Comparison of ENCODE assay signal across 14 cellular contexts in the genomic region with DNA sequence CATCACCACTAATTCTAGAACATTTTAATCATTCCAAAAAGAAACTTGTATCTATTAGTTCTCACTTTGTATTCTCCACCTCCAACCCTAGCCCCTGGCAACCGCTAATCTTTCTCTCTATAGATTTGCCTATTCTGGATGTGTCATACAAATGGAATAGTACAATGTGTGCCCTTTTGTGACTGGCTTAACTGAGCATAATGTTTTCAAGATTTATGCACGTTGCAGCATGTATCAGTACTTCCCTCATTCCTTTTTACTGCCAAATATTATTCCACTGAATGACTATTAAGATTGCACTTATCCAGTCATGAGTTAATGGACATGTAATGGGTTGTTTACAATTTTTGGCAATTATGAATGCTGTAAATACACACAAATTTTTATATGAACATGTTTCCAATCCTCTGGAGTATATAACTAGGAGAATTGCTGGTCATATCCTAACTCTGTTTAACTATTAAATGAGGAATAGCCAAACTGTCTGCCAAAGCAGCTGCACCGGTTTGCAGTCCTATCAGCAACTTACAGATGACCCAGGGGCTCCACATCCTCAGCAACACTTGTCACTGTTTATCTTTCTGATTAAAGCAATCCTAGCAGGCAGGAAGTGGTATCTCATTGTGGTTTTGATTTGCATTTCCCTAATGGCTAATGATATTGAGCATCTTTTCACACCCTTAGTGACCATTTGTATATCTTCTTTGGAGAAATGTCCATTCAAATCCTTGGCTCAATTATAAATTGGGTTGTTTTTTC. TPM values are rescaled to one million over a fixed set of nuclear protein-coding genes. Genes with fewer than 3 reads are reported as not detected.
A peak's percentile ranks its signal among the peaks of the same experiment; 100 is the strongest.
DNase-seq lines count a peak whose midpoint lies in the region; ATAC-seq, FAIRE-seq and TF ChIP-seq lines count a peak whose summit lies in the region.
"Had no signal": no experiment of that assay in that cellular context is flagged by ENCODE, and none has a peak within 500 bp of the region (broad histone marks: within the 10 kb centered on the region; RNA-seq: fewer than 3 reads in every experiment).

No MANE protein-coding gene starts in this region.

- TF ChIP-seq POLR2A in endothelial cell of umbilical vein (IDR thresholded peaks at IDR 0.05; ENCODE audit: low read depth, low read length) = no peak
- TF ChIP-seq POLR2A in vagina (IDR thresholded peaks at IDR 0.05) = no peak

- no TSS peak for BruUV-seq in endothelial cell of umbilical vein (replicated peaks; lab: Mats Ljungman, UMichigan)

- DNase-seq in endothelial cell of umbilical vein (ENCODE audit: low read depth, low spot score) = peak; percentile 13
- DNase-seq in WTC11 (ENCODE audit: low spot score) = no peak
- no peak for DNase-seq in vagina (ENCODE audit: extremely low spot score in 2 of 2)
- no peak for DNase-seq in omental fat pad (ENCODE audit: low spot score)
- DNase-seq: midbrain; NCI-H1048; stimulated activated CD4-positive, alpha-beta T cell treated with anti-CD3 and anti-CD28 coated beads, Interleukin-4, amount 100 ng/mL, for 4 hours; T-cell had no signal

- no peak overlapping the region for H3K4me2 ChIP-seq in endothelial cell of umbilical vein (ENCODE audit: insufficient read depth, low read length)

- TF ChIP-seq CTCF in endothelial cell of umbilical vein (IDR thresholded peaks at IDR 0.05; ENCODE audit: extremely low read depth in 1 of 2, insufficient read depth in 1 of 2, low read depth in 1 of 2, low read length in 2 of 2) = no peak
- no peak for TF ChIP-seq CTCF in WTC11 (IDR thresholded peaks at IDR 0.05)
- TF ChIP-seq CTCF in vagina (IDR thresholded peaks at IDR 0.05) = no peak
- no peak for TF ChIP-seq CTCF in omental fat pad (IDR thresholded peaks at IDR 0.05)

- H3K4me3 Mint-ChIP-seq in WTC11 = no peak overlapping the region
- no peak overlapping the region for H3K4me3 Mint-ChIP-seq in stimulated activated memory B cell treated with anti-CD40 and anti-IgM and Interleukin-4, amounts not matched to agents 10 μg/mL and 1 μg/mL and 100 μg/mL, for 72 hours
- H3K4me3 Mint-ChIP-seq: T-cell had no signal

- no peaks in the 10 kb centered on the region for H3K9me1 ChIP-seq in endothelial cell of umbilical vein (replicated peaks; ENCODE audit: control insufficient read depth, extremely low read depth, insufficient read depth, low read length)

- peaks cover 8% of the 10 kb centered on the region for H3K36me3 Mint-ChIP-seq in WTC11
- peaks cover 6% of the 10 kb centered on the region for H3K36me3 Mint-ChIP-seq in stimulated activated memory B cell treated with anti-CD40 and anti-IgM and Interleukin-4, amounts not matched to agents 10 μg/mL and 1 μg/mL and 100 μg/mL, for 72 hours

- no peaks in the 10 kb centered on the region for H3K79me2 ChIP-seq in endothelial cell of umbilical vein (ENCODE audit: control insufficient read depth, insufficient read depth, low read length)

- CTCF ChIA-PET in endothelial cell of umbilical vein (lab: Charles Lee) = no interaction called here
- CTCF ChIA-PET in WTC11 (lab: Charles Lee) = no interaction called here

- intact Hi-C loops in endothelial cell of umbilical vein (cut with micrococcal nuclease) = no loop called here
- intact Hi-C loops in vagina (cut with DNase I) = no loop called here

- H3K27me3 ChIP-seq in endothelial cell of umbilical vein (ENCODE audit: control insufficient read depth in 2 of 2, insufficient read depth in 2 of 2, low read length in 2 of 2) (no peaks in the 10 kb centered on the region), vagina (no peaks in the 10 kb centered on the region)

- H3K9me3 ChIP-seq in endothelial cell of umbilical vein (replicated peaks; ENCODE audit: control insufficient read depth, insufficient read depth, low read length) (no peaks in the 10 kb centered on the region), vagina (peaks cover 5% of the 10 kb centered on the region)

- no peaks in the 10 kb centered on the region for H3K9me3 Mint-ChIP-seq in WTC11
- H3K9me3 Mint-ChIP-seq in stimulated activated memory B cell treated with anti-CD40 and anti-IgM and Interleukin-4, amounts not matched to agents 10 μg/mL and 1 μg/mL and 100 μg/mL, for 72 hours = no peaks in the 10 kb centered on the region
- H3K9me3 Mint-ChIP-seq: activated naive CD4-positive, alpha-beta T cell treated with anti-CD3 and anti-CD28 coated beads, Interleukin-2, amount 50 U/mL, for 72 hours had no signal

- dilution Hi-C loops in endothelial cell of umbilical vein (cut with MboI; ENCODE audit: extremely low pct_ligation_motif_present, low sequenced_read_pairs) = no loop called here

- no peak overlapping the region for H2AFZ ChIP-seq in endothelial cell of umbilical vein (ENCODE audit: low read depth, low read length)

- no peaks in the 10 kb centered on the region for H4K20me1 ChIP-seq in endothelial cell of umbilical vein (replicated peaks; ENCODE audit: control insufficient read depth, extremely low read depth, insufficient read depth, low read length)

- H3K27ac ChIP-seq in endothelial cell of umbilical vein (ENCODE audit: insufficient read depth, low read depth, low read length) = no peak overlapping the region
- no peak overlapping the region for H3K27ac ChIP-seq in vagina

- H3K4me3 ChIP-seq in endothelial cell of umbilical vein (replicated peaks in 1 of 3; ENCODE audit: insufficient read depth in 1 of 3, low read depth in 1 of 3, low read length in 3 of 3) (no peak overlapping the region), vagina (no peak overlapping the region)

- H3K4me1 Mint-ChIP-seq in WTC11 = peaks cover 28% of the 10 kb centered on the region
- peaks cover 10% of the 10 kb centered on the region for H3K4me1 Mint-ChIP-seq in stimulated activated memory B cell treated with anti-CD40 and anti-IgM and Interleukin-4, amounts not matched to agents 10 μg/mL and 1 μg/mL and 100 μg/mL, for 72 hours

- peaks cover 3% of the 10 kb centered on the region for H3K4me1 ChIP-seq in endothelial cell of umbilical vein (ENCODE audit: control insufficient read depth, extremely low read depth, insufficient read depth, low read length)
- H3K4me1 ChIP-seq in vagina = no peaks in the 10 kb centered on the region

- ATAC-seq in GM18519 (IDR thresholded peaks at IDR 0.05; ENCODE audit: low FRiP score, unreplicated experiment) (peak; percentile 80), GM21576 (IDR thresholded peaks at IDR 0.05; ENCODE audit: unreplicated experiment) (peak; percentile 75), HG03521 (IDR thresholded peaks at IDR 0.05; ENCODE audit: unreplicated experiment) (peak; percentile 87), WTC11 (no peak; the same call in 1 of the 2 replicates), omental fat pad (ENCODE audit: low FRiP score) (no peak)
- ATAC-seq in stimulated activated memory B cell treated with anti-CD40 and anti-IgM and Interleukin-4, amounts not matched to agents 10 μg/mL and 1 μg/mL and 100 μg/mL, for 72 hours = no peak
- ATAC-seq: activated naive CD4-positive, alpha-beta T cell treated with anti-CD3 and anti-CD28 coated beads, Interleukin-2, amount 50 U/mL, for 72 hours had no signal

- no peak overlapping the region for H3K9ac ChIP-seq in endothelial cell of umbilical vein (replicated peaks; ENCODE audit: extremely low read depth, insufficient read depth, low read length)

- no peak overlapping the region for H3K27ac Mint-ChIP-seq in WTC11
- H3K27ac Mint-ChIP-seq in stimulated activated memory B cell treated with anti-CD40 and anti-IgM and Interleukin-4, amounts not matched to agents 10 μg/mL and 1 μg/mL and 100 μg/mL, for 72 hours = no peak overlapping the region
- H3K27ac Mint-ChIP-seq: activated naive CD4-positive, alpha-beta T cell treated with anti-CD3 and anti-CD28 coated beads, Interleukin-2, amount 50 U/mL, for 72 hours had no signal

- FAIRE-seq in endothelial cell of umbilical vein (lab: Jason Lieb, UNC) = no peak
- FAIRE-seq: GM12892 had no signal

- no peaks in the 10 kb centered on the region for H3K27me3 Mint-ChIP-seq in WTC11 (ENCODE audit: low read depth)
- H3K27me3 Mint-ChIP-seq in stimulated activated memory B cell treated with anti-CD40 and anti-IgM and Interleukin-4, amounts not matched to agents 10 μg/mL and 1 μg/mL and 100 μg/mL, for 72 hours = no peaks in the 10 kb centered on the region
- H3K27me3 Mint-ChIP-seq: T-cell had no signal

- H3K36me3 ChIP-seq in endothelial cell of umbilical vein (ENCODE audit: control insufficient read depth in 2 of 2, extremely low read depth in 1 of 2, insufficient read depth in 2 of 2, low read length in 2 of 2) = no peaks in the 10 kb centered on the region
- no peaks in the 10 kb centered on the region for H3K36me3 ChIP-seq in vagina

- POLR2A ChIA-PET in endothelial cell of umbilical vein (lab: Charles Lee) (no interaction called here), WTC11 (lab: Charles Lee) (no interaction called here)

TF ChIP-seq in endothelial cell of umbilical vein, 7 proteins besides CTCF, POLR2A, EP300 and RAD21 (continues in another document):
- TF ChIP-seq JUN (IDR thresholded peaks at IDR 0.05; ENCODE audit: borderline replicate concordance, insufficient read depth, insufficient read length, low read depth) = no peak
- TF ChIP-seq, protein P1, sequence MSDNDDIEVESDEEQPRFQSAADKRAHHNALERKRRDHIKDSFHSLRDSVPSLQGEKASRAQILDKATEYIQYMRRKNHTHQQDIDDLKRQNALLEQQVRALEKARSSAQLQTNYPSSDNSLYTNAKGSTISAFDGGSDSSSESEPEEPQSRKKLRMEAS (IDR thresholded peaks at IDR 0.05; ENCODE audit: insufficient read depth, insufficient read length) = no peak
- no peak for TF ChIP-seq POLR2AphosphoS5 (IDR thresholded peaks at IDR 0.05; ENCODE audit: insufficient read depth, low read depth, low read length)
- TF ChIP-seq MYC (IDR thresholded peaks at IDR 0.05; ENCODE audit: low read depth, low read length) = no peak

TF ChIP-seq in WTC11, 78 proteins besides CTCF, POLR2A, EP300 and RAD21 (continues in another document):
- no peak for TF ChIP-seq KAT7 (CRISPR knock-in tag; IDR thresholded peaks at IDR 0.05; ENCODE audit: borderline replicate concordance)
- no peak for TF ChIP-seq SOX15 (CRISPR knock-in tag; IDR thresholded peaks at IDR 0.05)
- no peak for TF ChIP-seq MXD4 (CRISPR knock-in tag; IDR thresholded peaks at IDR 0.05; ENCODE audit: borderline replicate concordance)
- no peak for TF ChIP-seq PRRX2 (CRISPR knock-in tag; IDR thresholded peaks at IDR 0.05)
- TF ChIP-seq HMGA2 (CRISPR knock-in tag; IDR thresholded peaks at IDR 0.05) = no peak

RNA-seq across cellular contexts. Expression of a gene that starts 42.9 kb away (rescaled TPM):
- total RNA-seq in endothelial cell of umbilical vein (35.0 and 41.3 TPM in 2 replicates), WTC11 (2021) (50.4 to 64.5 TPM (median 56.3 TPM) in 3 replicates), vagina (25.5 TPM), omental fat pad (10 to 100 TPM; 19.5 to 27.7 (median 22.2) TPM)
- 3.4 and 4.9 TPM in 2 replicates for polyA plus RNA-seq in endothelial cell of umbilical vein
- polyA plus RNA-seq in endothelial cell of umbilical vein (2011; cell fraction: cytosol; rRNA removed) = 8.4 and 10.0 TPM in 2 replicates
- polyA plus RNA-seq in endothelial cell of umbilical vein (2011; cell fraction: nucleus; rRNA removed) = 12.1 and 15.2 TPM in 2 replicates
- polyA plus RNA-seq in endothelial cell of umbilical vein (2012) = 14.6 and 24.5 TPM in 2 replicates
- polyA minus RNA-seq in endothelial cell of umbilical vein = 13.9 and 39.6 TPM in 2 replicates
- 26.7 TPM for polyA minus RNA-seq in endothelial cell of umbilical vein (2011; cell fraction: cytosol; rRNA and poly(A)+ RNA removed)
- polyA minus RNA-seq in endothelial cell of umbilical vein (2011; cell fraction: nucleus; rRNA and poly(A)+ RNA removed) = 10.2 and 10.9 TPM in 2 replicates

Comparison
In these comparisons a context has a peak if more than half of its experiments do, and no peak if none do; other contexts are left out.
1. ATAC-seq: peak in GM18519 (single experiment), GM21576 (single experiment) and HG03521 (single experiment); none in WTC11 (single experiment), omental fat pad (single experiment) and stimulated activated memory B cell treated with anti-CD40 and anti-IgM and Interleukin-4, amounts not matched to agents 10 μg/mL and 1 μg/mL and 100 μg/mL, for 72 hours (single experiment).